In genomic region chr9:131008909-131009618, GRCh38 we compare ENCODE assay signal across 8 cellular contexts. TPM values are rescaled to one million over a fixed set of nuclear protein-coding genes. Genes with fewer than 3 reads are reported as not detected.
DNase-seq lines count a peak whose midpoint lies in the region; ATAC-seq and TF ChIP-seq lines count a peak whose summit lies in the region.

Gene LAMC3 (plus strand): TSS chr9:131009174. CDS start chr9:131009215, 41 bp downstream.

- H3K27ac Mint-ChIP-seq in CD14-positive monocyte (no peak within 1 kb of the TSS), endothelial cell (ENCODE audit: unreplicated experiment) (no peak within 1 kb of the TSS), nephron (peak within 1 kb of the TSS in 1 of 3 experiments; percentile 95)

- DNase-seq in CD14-positive monocyte (ENCODE audit: low spot score), result no peak
- no peak for DNase-seq in NB4 (ENCODE audit: low read depth)
- DNase-seq in endothelial cell (ENCODE audit: low spot score), result peak; percentile 57
- DNase-seq in GDM1 (lab: John Stamatoyannopoulos, UW), result no peak
- no peak for DNase-seq in SJCRH30
- no peak for DNase-seq in LoVo (ENCODE audit: low spot score)

- no peak within 1 kb of the TSS for H3K4me3 ChIP-seq in NB4 (ENCODE audit: low read depth, low read length)
- H3K4me3 ChIP-seq in SJCRH30, result no peak within 1 kb of the TSS

- peak; percentile 31 for TF ChIP-seq CTCF in CD14-positive monocyte (IDR thresholded peaks at IDR 0.05)
- TF ChIP-seq CTCF in NB4 (IDR thresholded peaks at IDR 0.05; ENCODE audit: low read depth, low read length), result peak; percentile 21
- TF ChIP-seq CTCF in endothelial cell (IDR thresholded peaks at IDR 0.05; ENCODE audit: unreplicated experiment), result peak; percentile 65
- peak; percentile 58 to 70 (median 67) for TF ChIP-seq CTCF in nephron (IDR thresholded peaks at IDR 0.05; ENCODE audit: unreplicated experiment in 3 of 3)

- H3K9me3 Mint-ChIP-seq in CD14-positive monocyte (peaks cover 0 to 5% (median 2%) of the 10 kb centered on the region in 7 donors), endothelial cell (ENCODE audit: unreplicated experiment) (no peaks in the 10 kb centered on the region), nephron (no peaks in the 10 kb centered on the region)

- H3K36me3 Mint-ChIP-seq in CD14-positive monocyte (no peaks in the 10 kb centered on the region), endothelial cell (ENCODE audit: low read depth, unreplicated experiment) (peaks cover 1% of the 10 kb centered on the region), nephron (ENCODE audit: low read depth) (no peaks in the 10 kb centered on the region)

- no peak for ATAC-seq in HG03159 (IDR thresholded peaks at IDR 0.05; ENCODE audit: unreplicated experiment)

- H3K4me1 ChIP-seq in SJCRH30, result peaks cover 6% of the 10 kb centered on the region; the same call in 1 of the 2 replicates

- intact Hi-C loops in CD14-positive monocyte (cut with micrococcal nuclease), result no loop called here

- no peaks in the 10 kb centered on the region for H3K36me3 ChIP-seq in SJCRH30

- H3K27ac ChIP-seq in SJCRH30, result no peak within 1 kb of the TSS

- TF ChIP-seq POLR2A in NB4 (IDR thresholded peaks at IDR 0.05; ENCODE audit: extremely low read depth, insufficient read length), result no peak

- H3K27me3 Mint-ChIP-seq in CD14-positive monocyte (ENCODE audit: low read depth in 3 of 3) (peaks cover 35 to 52% (median 36%) of the 10 kb centered on the region in 3 donors), endothelial cell (ENCODE audit: unreplicated experiment) (peaks cover 3% of the 10 kb centered on the region), nephron (ENCODE audit: low read depth) (peaks cover 58% of the 10 kb centered on the region)

- no peaks in the 10 kb centered on the region for H3K9me3 ChIP-seq in SJCRH30 (replicated peaks)

- H3K27me3 ChIP-seq in SJCRH30, result peaks cover 17% of the 10 kb centered on the region; the same call in 1 of the 2 replicates

- peaks cover 5% of the 10 kb centered on the region for H3K4me1 Mint-ChIP-seq in CD14-positive monocyte
- peaks cover 19% of the 10 kb centered on the region for H3K4me1 Mint-ChIP-seq in endothelial cell (ENCODE audit: unreplicated experiment)
- peaks cover 27% of the 10 kb centered on the region for H3K4me1 Mint-ChIP-seq in nephron

- H3K4me3 Mint-ChIP-seq in CD14-positive monocyte (peak within 1 kb of the TSS in 1 of 2 donors; percentile 80), endothelial cell (ENCODE audit: unreplicated experiment) (no peak within 1 kb of the TSS), nephron (peak within 1 kb of the TSS; percentile 73 to 77 (median 76))

RNA-seq across cellular contexts. Expression of gene LAMC3, which starts in this region (rescaled TPM):
- not detected for polyA plus RNA-seq in CD14-positive monocyte
- 30.1 TPM for total RNA-seq in endothelial cell (ENCODE audit: unreplicated experiment)
- not detected in 2 replicates for total RNA-seq in SJCRH30 (2014; rRNA removed; shearing (Covaris generic))

Comparison
In these comparisons a context has a peak if more than half of its experiments do, and no peak if none do; other contexts are left out.
1. RNA of gene LAMC3 (total RNA-seq): 30.1 TPM in endothelial cell (single experiment); not detected in SJCRH30; every median in the first group is over 10 times any median in the second.
2. Peak in every context shown above with its lines, with median percentiles within 50 percentile points of each other: CTCF ChIP-seq.